ENCODE assay signal across 10 cellular contexts in genomic region chr1:209965996-209966395, GRCh38.
"Had no signal": no experiment of that assay in that cellular context is flagged by ENCODE, and none has a peak within 500 bp of the region (broad histone marks: within the 10 kb centered on the region; RNA-seq: fewer than 3 reads in every experiment).

No MANE protein-coding gene starts in this region.

- H3K9me3 ChIP-seq: HAP-1 had no signal

- H2AFZ ChIP-seq: GM23248, GM23338 had no signal

- H3K9ac ChIP-seq: GM23248 had no signal

- ATAC-seq: GM23338, HCT116 had no signal

- H3K4me2 ChIP-seq: GM23338 had no signal

- DNase-seq: GM23248, GOT3, H7, H9, HCEC 1CT, HFFc6 had no signal

- H3K27ac ChIP-seq: GM23248 had no signal

- H3K4me3 ChIP-seq: GM23248, GM23338, HAP-1 had no signal

- H3K36me3 ChIP-seq: HAP-1 had no signal

- FAIRE-seq: H1 had no signal

- H3K4me1 ChIP-seq: HAP-1 had no signal
